In genomic region chr6:82022614-82023102, GRCh38 we compare ENCODE assay signal across 1 cellular context.
TF ChIP-seq lines count a peak whose summit lies in the region.

No MANE protein-coding gene starts in this region.

TF ChIP-seq in HEK293, 187 proteins besides CTCF, POLR2A, EP300 and RAD21 (continued from another document):
- TF ChIP-seq ZNF280D (tag by site-specific recombination; IDR thresholded peaks at IDR 0.05) (no peak), SCRT2 (tag by site-specific recombination; IDR thresholded peaks at IDR 0.05) (no peak), ZFP37 (tag by site-specific recombination; IDR thresholded peaks at IDR 0.05) (0 out of 2 replicates have a peak, but pooled peaks have one; percentile 43), ZBTB48 (tag by site-specific recombination; IDR thresholded peaks at IDR 0.05) (no peak), ZNF768 (tag by site-specific recombination; IDR thresholded peaks at IDR 0.05) (no peak), PRDM1 (tag by site-specific recombination; IDR thresholded peaks at IDR 0.05) (peak; percentile 69), ZNF174 (tag by site-specific recombination; IDR thresholded peaks at IDR 0.05) (no peak), ZSCAN16 (tag by site-specific recombination; IDR thresholded peaks at IDR 0.05) (no peak)
